In genomic region chr6:73704260-73704659, GRCh38 we compare ENCODE assay signal across 8 cellular contexts. TPM values are rescaled to one million over a fixed set of nuclear protein-coding genes. Genes with fewer than 3 reads are reported as not detected.
DNase-seq lines count a peak whose midpoint lies in the region; ATAC-seq, FAIRE-seq and TF ChIP-seq lines count a peak whose summit lies in the region.

No MANE protein-coding gene starts in this region.

- TF ChIP-seq CTCF in AG10803 (conservative IDR thresholded peaks at IDR 0.05; ENCODE audit: low read length) = no peak
- no peak for TF ChIP-seq CTCF in astrocyte (IDR thresholded peaks at IDR 0.05; ENCODE audit: insufficient read depth, low read depth, low read length)

- DNase-seq in AG10803 (ENCODE audit: low read depth) (peak; percentile 97), HS-5 (ENCODE audit: low read depth) (peak; percentile 99), astrocyte (ENCODE audit: low read depth) (peak; percentile 98), C1 segment of cervical spinal cord (lab: John Stamatoyannopoulos, UW) (no peak)

- H3K4me1 ChIP-seq in astrocyte (ENCODE audit: insufficient read depth, low read length) (peaks cover 14% of the 10 kb centered on the region), muscle layer of duodenum (ENCODE audit: control insufficient read depth in 1 of 2, insufficient read depth in 2 of 2, low read length in 2 of 2) (no peaks in the 10 kb centered on the region)

- H3K9me3 ChIP-seq in astrocyte (ENCODE audit: insufficient read depth, low read depth, low read length) (no peaks in the 10 kb centered on the region), muscle layer of duodenum (ENCODE audit: control insufficient read depth in 1 of 2, low read length in 2 of 2) (no peaks in the 10 kb centered on the region)

- H3K4me3 Mint-ChIP-seq in astrocyte (ENCODE audit: unreplicated experiment) = no peak overlapping the region

- H3K4me3 ChIP-seq in AG10803 (ENCODE audit: low read length) (peak overlapping the region; percentile 27), astrocyte (ENCODE audit: insufficient read depth, low read depth, low read length) (no peak overlapping the region), muscle layer of duodenum (ENCODE audit: low read depth in 1 of 2, low read length in 2 of 2) (no peak overlapping the region)

- no peaks in the 10 kb centered on the region for H3K79me2 ChIP-seq in astrocyte (ENCODE audit: insufficient read depth, low read length)

- H3K27ac ChIP-seq in astrocyte (ENCODE audit: low read depth, low read length) (peak overlapping the region; percentile 56), muscle layer of duodenum (ENCODE audit: low read length) (peak overlapping the region; percentile 66)

- FAIRE-seq in astrocyte (lab: Jason Lieb, UNC) = peak; percentile 100

- H3K36me3 ChIP-seq in astrocyte (ENCODE audit: insufficient read depth, low read length) = no peaks in the 10 kb centered on the region
- peaks cover 0 to 5% of the 10 kb centered on the region in 2 donors for H3K36me3 ChIP-seq in muscle layer of duodenum (ENCODE audit: control insufficient read depth in 1 of 2, insufficient read depth in 2 of 2, low read length in 2 of 2)

- H3K27me3 Mint-ChIP-seq in astrocyte (ENCODE audit: low read depth, unreplicated experiment) = no peaks in the 10 kb centered on the region

- H3K9me3 Mint-ChIP-seq in astrocyte (ENCODE audit: unreplicated experiment) = no peaks in the 10 kb centered on the region

- H3K36me3 Mint-ChIP-seq in astrocyte (ENCODE audit: low read depth, unreplicated experiment) = peaks cover 2% of the 10 kb centered on the region

- peak overlapping the region; percentile 25 for H3K9ac ChIP-seq in astrocyte (ENCODE audit: low read length)

- no peaks in the 10 kb centered on the region for H4K20me1 ChIP-seq in astrocyte (ENCODE audit: insufficient read depth, low read length)

- peak overlapping the region; percentile 55 for H3K4me2 ChIP-seq in astrocyte (ENCODE audit: low read length)

- H3K27me3 ChIP-seq in astrocyte (ENCODE audit: insufficient read depth, low read length) (no peaks in the 10 kb centered on the region), muscle layer of duodenum (ENCODE audit: low read depth, low read length) (no peaks in the 10 kb centered on the region)

- no peak for ATAC-seq in GM21381 (IDR thresholded peaks at IDR 0.05; ENCODE audit: unreplicated experiment)
- ATAC-seq in GM21717 (IDR thresholded peaks at IDR 0.05; ENCODE audit: unreplicated experiment) = no peak
- no peak for ATAC-seq in HG03025 (IDR thresholded peaks at IDR 0.05; ENCODE audit: low FRiP score, unreplicated experiment)

- H3K27ac Mint-ChIP-seq in astrocyte (ENCODE audit: unreplicated experiment) = peak overlapping the region; percentile 86

- H2AFZ ChIP-seq in astrocyte (ENCODE audit: low read depth, low read length) = no peak overlapping the region

- H3K4me1 Mint-ChIP-seq in astrocyte (ENCODE audit: low read depth, unreplicated experiment) = peaks cover 5% of the 10 kb centered on the region

RNA-seq across cellular contexts. Expression of gene CD109, which starts 8.3 kb away (rescaled TPM):
- 18.3 and 22.9 TPM in 2 replicates for total RNA-seq in astrocyte

RNA-seq across cellular contexts. Expression of gene SLC17A5, which starts 50.5 kb away (rescaled TPM):
- total RNA-seq in astrocyte = 25.5 and 30.6 TPM in 2 replicates

Comparison
In these comparisons a context has a peak if more than half of its experiments do, and no peak if none do; other contexts are left out.
1. DNase-seq: peak in AG10803 (single experiment), HS-5 (single experiment) and astrocyte (single experiment); none in C1 segment of cervical spinal cord (0 of 14).